ENCODE assay signal across 31 cellular contexts in genomic region chr2:29490037-29490436, GRCh38.
"Had no signal": no experiment of that assay in that cellular context is flagged by ENCODE, and none has a peak within 500 bp of the region (broad histone marks: within the 10 kb centered on the region; RNA-seq: fewer than 3 reads in every experiment).

No MANE protein-coding gene starts in this region.

- H3K9me3 Mint-ChIP-seq: activated CD4-positive, alpha-beta memory T cell treated with anti-CD3 and anti-CD28 coated beads for 36 hours; activated CD4-positive, alpha-beta T cell treated with anti-CD3 and anti-CD28 coated beads, Interleukin-2, amount 10 ng/mL, durations not matched to agents 24 days and 14 days; activated naive CD4-positive, alpha-beta T cell treated with anti-CD3 and anti-CD28 coated beads, Interleukin-2, amount 10 ng/mL, durations not matched to agents 7 days and 5 days; activated naive CD4-positive, alpha-beta T cell treated with anti-CD3 and anti-CD28 coated beads, Interleukin-2, amount 50 U/mL, for 72 hours; activated naive CD8-positive, alpha-beta T cell treated with anti-CD3 and anti-CD28 coated beads, Interleukin-2, amount 10 ng/mL, durations not matched to agents 7 days and 5 days; activated T-helper 1 cell treated with anti-CD3 and anti-CD28 coated beads, Interleukin-12 subunit alpha, Interleukin-12 subunit beta, Interleukin-2, Interleukin-4 antibody, amounts not matched to agents 30 ng/mL and 10 ng/mL and 1 ng/mL, durations not matched to agents 14 hours and 24 hours and 36 hours; activated T-helper 2 cell treated with anti-CD3 and anti-CD28 coated beads, Interferon-gamma antibody, Interleukin-2, Interleukin-4, amounts not matched to agents 10 μg/mL and 5 μg/mL and 100 μg/mL, durations not matched to agents 14 hours and 24 hours and 36 hours; central memory CD8-positive, alpha-beta T cell; endodermal cell had no signal

- H3K27ac Mint-ChIP-seq: activated CD4-positive, alpha-beta memory T cell treated with anti-CD3 and anti-CD28 coated beads for 36 hours; activated CD4-positive, alpha-beta T cell treated with anti-CD3 and anti-CD28 coated beads for 36 hours; activated CD4-positive, alpha-beta T cell treated with anti-CD3 and anti-CD28 coated beads, Interleukin-2, amount 10 ng/mL, durations not matched to agents 24 days and 14 days; activated CD8-positive, alpha-beta memory T cell treated with anti-CD3 and anti-CD28 coated beads, Interleukin-2, amount 10 ng/mL, durations not matched to agents 7 days and 5 days; activated CD8-positive, alpha-beta T cell treated with anti-CD3 and anti-CD28 coated beads, Interleukin-2, amount 10 ng/mL, durations not matched to agents 7 days and 5 days; activated naive CD4-positive, alpha-beta T cell treated with anti-CD3 and anti-CD28 coated beads, Interleukin-2, amount 10 ng/mL, durations not matched to agents 7 days and 5 days; activated naive CD4-positive, alpha-beta T cell treated with anti-CD3 and anti-CD28 coated beads, Interleukin-2, amount 50 U/mL, for 72 hours; activated naive CD8-positive, alpha-beta T cell treated with anti-CD3 and anti-CD28 coated beads, Interleukin-2, amount 10 ng/mL, durations not matched to agents 7 days and 5 days; activated T-helper 1 cell treated with anti-CD3 and anti-CD28 coated beads, Interleukin-12 subunit alpha, Interleukin-12 subunit beta, Interleukin-2, Interleukin-4 antibody, amounts not matched to agents 30 ng/mL and 10 ng/mL and 1 ng/mL, durations not matched to agents 14 hours and 24 hours and 36 hours; activated T-helper 2 cell treated with anti-CD3 and anti-CD28 coated beads, Interferon-gamma antibody, Interleukin-2, Interleukin-4, amounts not matched to agents 10 μg/mL and 5 μg/mL and 100 μg/mL, durations not matched to agents 14 hours and 24 hours and 36 hours; dendritic cell treated with granulocyte-macrophage colony-stimulating factor and Interleukin-4, amounts not matched to agents 40 ng/mL and 50 ng/mL, for 4 days; endodermal cell had no signal

- H3K27me3 Mint-ChIP-seq: activated CD4-positive, alpha-beta T cell treated with anti-CD3 and anti-CD28 coated beads for 36 hours had no signal

- ATAC-seq: activated CD4-positive, alpha-beta T cell treated with anti-CD3 and anti-CD28 coated beads for 36 hours; activated CD8-positive, alpha-beta memory T cell treated with anti-CD3 and anti-CD28 coated beads, Interleukin-2, amount 10 ng/mL, durations not matched to agents 7 days and 5 days; activated CD8-positive, alpha-beta T cell treated with anti-CD3 and anti-CD28 coated beads, Interleukin-2, amount 10 ng/mL, durations not matched to agents 7 days and 5 days; activated naive CD4-positive, alpha-beta T cell treated with anti-CD3 and anti-CD28 coated beads, Interleukin-2, amount 50 U/mL, for 72 hours; esophagus mucosa; foreskin keratinocyte; gastrocnemius medialis had no signal

- H3K4me3 Mint-ChIP-seq: activated CD4-positive, alpha-beta memory T cell treated with anti-CD3 and anti-CD28 coated beads for 36 hours; activated CD4-positive, alpha-beta T cell treated with anti-CD3 and anti-CD28 coated beads for 36 hours; activated CD4-positive, alpha-beta T cell treated with anti-CD3 and anti-CD28 coated beads, Interleukin-2, amount 10 ng/mL, durations not matched to agents 24 days and 14 days; activated CD8-positive, alpha-beta memory T cell treated with anti-CD3 and anti-CD28 coated beads, Interleukin-2, amount 10 ng/mL, durations not matched to agents 7 days and 5 days; activated CD8-positive, alpha-beta T cell treated with anti-CD3 and anti-CD28 coated beads, Interleukin-2, amount 10 ng/mL, durations not matched to agents 7 days and 5 days; activated naive CD4-positive, alpha-beta T cell treated with anti-CD3 and anti-CD28 coated beads, Interleukin-2, amount 10 ng/mL, durations not matched to agents 7 days and 5 days; activated naive CD8-positive, alpha-beta T cell treated with anti-CD3 and anti-CD28 coated beads, Interleukin-2, amount 10 ng/mL, durations not matched to agents 7 days and 5 days; activated T-helper 1 cell treated with anti-CD3 and anti-CD28 coated beads, Interleukin-12 subunit alpha, Interleukin-12 subunit beta, Interleukin-2, Interleukin-4 antibody, amounts not matched to agents 30 ng/mL and 10 ng/mL and 1 ng/mL, durations not matched to agents 14 hours and 24 hours and 36 hours; central memory CD8-positive, alpha-beta T cell; dendritic cell treated with granulocyte-macrophage colony-stimulating factor and Interleukin-4, amounts not matched to agents 40 ng/mL and 50 ng/mL, for 4 days; endodermal cell had no signal

- H3K27me3 ChIP-seq: brain microvascular endothelial cell, gastrocnemius medialis, heart left ventricle had no signal

- H3K36me3 Mint-ChIP-seq: activated CD4-positive, alpha-beta memory T cell treated with anti-CD3 and anti-CD28 coated beads for 36 hours; activated CD8-positive, alpha-beta memory T cell treated with anti-CD3 and anti-CD28 coated beads, Interleukin-2, amount 10 ng/mL, durations not matched to agents 7 days and 5 days; activated naive CD4-positive, alpha-beta T cell treated with anti-CD3 and anti-CD28 coated beads, Interleukin-2, amount 10 ng/mL, durations not matched to agents 7 days and 5 days; activated naive CD4-positive, alpha-beta T cell treated with anti-CD3 and anti-CD28 coated beads, Interleukin-2, amount 50 U/mL, for 72 hours; activated naive CD8-positive, alpha-beta T cell treated with anti-CD3 and anti-CD28 coated beads, Interleukin-2, amount 10 ng/mL, durations not matched to agents 7 days and 5 days had no signal

- H3K4me1 ChIP-seq: foreskin keratinocyte, gastrocnemius medialis had no signal

- H3K4me1 Mint-ChIP-seq: activated CD4-positive, alpha-beta T cell treated with anti-CD3 and anti-CD28 coated beads for 36 hours; activated CD4-positive, alpha-beta T cell treated with anti-CD3 and anti-CD28 coated beads, Interleukin-2, amount 10 ng/mL, durations not matched to agents 24 days and 14 days; activated CD8-positive, alpha-beta memory T cell treated with anti-CD3 and anti-CD28 coated beads, Interleukin-2, amount 10 ng/mL, durations not matched to agents 7 days and 5 days; activated naive CD4-positive, alpha-beta T cell treated with anti-CD3 and anti-CD28 coated beads, Interleukin-2, amount 10 ng/mL, durations not matched to agents 7 days and 5 days; activated naive CD8-positive, alpha-beta T cell treated with anti-CD3 and anti-CD28 coated beads, Interleukin-2, amount 10 ng/mL, durations not matched to agents 7 days and 5 days; central memory CD8-positive, alpha-beta T cell had no signal

- H3K27ac ChIP-seq: brain microvascular endothelial cell, coronary artery, dorsolateral prefrontal cortex, foreskin keratinocyte, gastrocnemius medialis, heart left ventricle had no signal

- H3K4me3 ChIP-seq: coronary artery, dorsolateral prefrontal cortex, gastrocnemius medialis, heart left ventricle had no signal

- DNase-seq: activated CD4-positive, alpha-beta memory T cell treated with anti-CD3 and anti-CD28 coated beads for 36 hours; activated CD4-positive, alpha-beta T cell treated with anti-CD3 and anti-CD28 coated beads for 36 hours; activated CD4-positive, alpha-beta T cell treated with anti-CD3 and anti-CD28 coated beads, Interleukin-2, amount 10 ng/mL, durations not matched to agents 24 days and 14 days; activated CD4-positive, CD25-positive, alpha-beta regulatory T cell; activated CD4-positive, CD25-positive, alpha-beta regulatory T cell treated with anti-CD3 and anti-CD28 coated beads, Interleukin-2, amount 50 U/mL, for 72 hours; activated CD8-positive, alpha-beta memory T cell treated with anti-CD3 and anti-CD28 coated beads, Interleukin-2, amount 10 ng/mL, durations not matched to agents 7 days and 5 days; activated CD8-positive, alpha-beta memory T cell treated with anti-CD3 and anti-CD28 coated beads, Interleukin-2, amount 50 U/mL, for 4 hours; activated CD8-positive, alpha-beta T cell treated with anti-CD3 and anti-CD28 coated beads, Interleukin-2, amount 10 ng/mL, durations not matched to agents 7 days and 5 days; activated effector memory CD4-positive, alpha-beta T cell treated with anti-CD3 and anti-CD28 coated beads, Interleukin-2, amount 50 U/mL, for 16 hours; activated naive CD4-positive, alpha-beta T cell treated with anti-CD3 and anti-CD28 coated beads, Interleukin-2, amount 10 ng/mL, durations not matched to agents 7 days and 5 days; activated naive CD8-positive, alpha-beta T cell treated with anti-CD3 and anti-CD28 coated beads, Interleukin-2, amount 10 ng/mL, durations not matched to agents 7 days and 5 days; activated T-cell treated with anti-CD3 and anti-CD28 coated beads, Interleukin-2, amount 50 U/mL, for 1 hour; activated T-cell treated with anti-CD3 and anti-CD28 coated beads, Interleukin-2, amount 50 U/mL, for 48 hours; amniotic stem cell; anterior cingulate cortex; brain microvascular endothelial cell; dorsolateral prefrontal cortex; effector memory CD4-positive, alpha-beta T cell; endodermal cell; foreskin keratinocyte; gastrocnemius medialis; glutamatergic neuron; heart left ventricle; T-helper 2 cell had no signal

- H3K9me3 ChIP-seq: gastrocnemius medialis had no signal
